In genomic region chr1:226656201-226656600, GRCh38 we compare ENCODE assay signal across 8 cellular contexts.
DNase-seq lines count a peak whose midpoint lies in the region; ATAC-seq and TF ChIP-seq lines count a peak whose summit lies in the region.

No MANE protein-coding gene starts in this region.

- ATAC-seq in PC-3 (no peak), GM21423 (IDR thresholded peaks at IDR 0.05; ENCODE audit: unreplicated experiment) (no peak)

- TF ChIP-seq CTCF in MM.1S (IDR thresholded peaks at IDR 0.05; ENCODE audit: low read length) (no peak), PC-3 (conservative IDR thresholded peaks at IDR 0.05; ENCODE audit: low read depth, low read length) (no peak)

- H3K9ac ChIP-seq in MM.1S (ENCODE audit: low read length) (peak overlapping the region; percentile 84), adipocyte (ENCODE audit: low read length) (peak overlapping the region; percentile 4), GM23248 (no peak overlapping the region), PC-3 (ENCODE audit: low read length) (no peak overlapping the region)

- H3K9me3 ChIP-seq in MM.1S (replicated peaks; ENCODE audit: insufficient read depth, low read length) (no peaks in the 10 kb centered on the region), adipocyte (ENCODE audit: control insufficient read depth, low read length) (no peaks in the 10 kb centered on the region), muscle layer of duodenum (ENCODE audit: control insufficient read depth in 1 of 2, low read length in 2 of 2) (no peaks in the 10 kb centered on the region), GM23248 (ENCODE audit: low read depth) (no peaks in the 10 kb centered on the region), PC-3 (ENCODE audit: low read length) (no peaks in the 10 kb centered on the region)

- no TSS peak for BruUV-seq in PC-3 (replicated peaks; lab: Mats Ljungman, UMichigan)

- H3K27ac ChIP-seq in MM.1S (ENCODE audit: low read length) (peak overlapping the region; percentile 92; the same call in 1 of the 2 replicates), muscle layer of duodenum (ENCODE audit: low read length) (peak overlapping the region; percentile 91), GM23248 (no peak overlapping the region), PC-3 (ENCODE audit: low read length) (no peak overlapping the region)

- H3K27me3 ChIP-seq in MM.1S (replicated peaks; ENCODE audit: insufficient read depth, low read length) (no peaks in the 10 kb centered on the region), adipocyte (replicated peaks; ENCODE audit: control insufficient read depth, insufficient read depth, low read length) (no peaks in the 10 kb centered on the region), muscle layer of duodenum (ENCODE audit: low read depth, low read length) (no peaks in the 10 kb centered on the region), GM23248 (replicated peaks; ENCODE audit: insufficient read depth) (no peaks in the 10 kb centered on the region), PC-3 (ENCODE audit: low read length) (no peaks in the 10 kb centered on the region)

- H3K9me2 ChIP-seq in MM.1S (replicated peaks; ENCODE audit: insufficient read depth, low read length) = no peaks in the 10 kb centered on the region
- no peaks in the 10 kb centered on the region for H3K9me2 ChIP-seq in GM23248 (ENCODE audit: insufficient read depth)
- no peaks in the 10 kb centered on the region for H3K9me2 ChIP-seq in PC-3 (replicated peaks; ENCODE audit: low read length)

- DNase-seq in DMS53 (lab: John Stamatoyannopoulos, UW) (peak; percentile 90), MM.1S (peak; percentile 65), adipocyte (ENCODE audit: low read depth) (no peak), NCI-H1930 (lab: John Stamatoyannopoulos, UW) (no peak), GM23248 (no peak), PC-3 (no peak)

- H4K20me1 ChIP-seq in MM.1S (ENCODE audit: insufficient read depth, low read length) = no peaks in the 10 kb centered on the region
- no peaks in the 10 kb centered on the region for H4K20me1 ChIP-seq in GM23248 (ENCODE audit: insufficient read depth)
- H4K20me1 ChIP-seq in PC-3 (ENCODE audit: low read length) = no peaks in the 10 kb centered on the region

- peaks cover 67% of the 10 kb centered on the region for H3K4me1 ChIP-seq in MM.1S (ENCODE audit: low read length)
- H3K4me1 ChIP-seq in adipocyte (ENCODE audit: control insufficient read depth, insufficient read depth, low read length) = peaks cover 35% of the 10 kb centered on the region
- H3K4me1 ChIP-seq in muscle layer of duodenum (ENCODE audit: control insufficient read depth in 1 of 2, insufficient read depth in 2 of 2, low read length in 2 of 2) = peaks cover 54 to 78% of the 10 kb centered on the region in 2 donors
- H3K4me1 ChIP-seq in GM23248 (ENCODE audit: insufficient read depth) = peaks cover 13% of the 10 kb centered on the region
- peaks cover 12% of the 10 kb centered on the region for H3K4me1 ChIP-seq in PC-3 (ENCODE audit: insufficient read depth, low read length)

- in situ Hi-C loops in GM23248 (cut with MboI) = no loop called here

- H3K4me3 ChIP-seq in MM.1S (ENCODE audit: low read length) (peak overlapping the region; percentile 69), adipocyte (ENCODE audit: low read length) (peak overlapping the region; percentile 1), muscle layer of duodenum (ENCODE audit: low read depth in 1 of 2, low read length in 2 of 2) (peak overlapping the region in 1 of 2 donors; percentile 20), GM23248 (no peak overlapping the region), PC-3 (ENCODE audit: low read length) (no peak overlapping the region)

- H2AFZ ChIP-seq in MM.1S (ENCODE audit: low read length) = no peak overlapping the region
- H2AFZ ChIP-seq in GM23248 = no peak overlapping the region
- H2AFZ ChIP-seq in PC-3 (ENCODE audit: low read length) = no peak overlapping the region

- H3K4me2 ChIP-seq in MM.1S (ENCODE audit: low read depth, low read length) (peak overlapping the region; percentile 95), GM23248 (ENCODE audit: unreplicated experiment) (no peak overlapping the region), PC-3 (ENCODE audit: low read length) (no peak overlapping the region)

- POLR2A ChIA-PET in PC-3 (lab: Charles Lee; ENCODE audit: unreplicated experiment) = no interaction called here

- WGBS in GM23248 (ENCODE audit: low coverage in 1 of 2, low lambda C conversion rate in 2 of 2, missing lambda C conversion rate in 2 of 2), 2 experiments = 83% methylated on average over 4 of the region's 4 CpGs

- H3F3A ChIP-seq in MM.1S (ENCODE audit: insufficient read depth, low read length) = peaks cover 66% of the 10 kb centered on the region
- H3F3A ChIP-seq in GM23248 (ENCODE audit: insufficient read depth) = peaks cover 5% of the 10 kb centered on the region
- H3F3A ChIP-seq in PC-3 (ENCODE audit: low read length, unreplicated experiment) = no peaks in the 10 kb centered on the region

- intact Hi-C loops in PC-3 (cut with micrococcal nuclease) = no loop called here

- H3K36me3 ChIP-seq in MM.1S (replicated peaks; ENCODE audit: insufficient read depth, low read length) = no peaks in the 10 kb centered on the region
- H3K36me3 ChIP-seq in adipocyte (ENCODE audit: control insufficient read depth, insufficient read depth, low read length, severe bottlenecking) = no peaks in the 10 kb centered on the region
- H3K36me3 ChIP-seq in muscle layer of duodenum (ENCODE audit: control insufficient read depth in 1 of 2, insufficient read depth in 2 of 2, low read length in 2 of 2) = no peaks in the 10 kb centered on the region
- no peaks in the 10 kb centered on the region for H3K36me3 ChIP-seq in GM23248 (ENCODE audit: low read depth)
- no peaks in the 10 kb centered on the region for H3K36me3 ChIP-seq in PC-3 (ENCODE audit: low read depth, low read length)

- CTCF ChIA-PET in PC-3 (lab: Charles Lee) = no interaction called here

- H3K79me2 ChIP-seq in MM.1S (ENCODE audit: low read length) (peaks cover 75% of the 10 kb centered on the region), GM23248 (ENCODE audit: insufficient read depth) (no peaks in the 10 kb centered on the region), PC-3 (ENCODE audit: low read length) (no peaks in the 10 kb centered on the region)

Comparison
In these comparisons a context has a peak if more than half of its experiments do, and no peak if none do; other contexts are left out.
1. DNase-seq: peak in DMS53 (single experiment) and MM.1S (single experiment); none in adipocyte (single experiment), NCI-H1930 (0 of 2), GM23248 (single experiment) and PC-3 (single experiment).
2. H3K27ac ChIP-seq: peak in MM.1S (single experiment) and muscle layer of duodenum (single experiment); none in GM23248 (single experiment) and PC-3 (single experiment).
3. H3K4me3 ChIP-seq: peak in MM.1S (single experiment) and adipocyte (single experiment); none in GM23248 (single experiment) and PC-3 (single experiment).
4. H3K9ac ChIP-seq: peak in MM.1S (single experiment) and adipocyte (single experiment); none in GM23248 (single experiment) and PC-3 (single experiment).